Comparison of ENCODE assay signal across 21 cellular contexts in genomic region chr12:120134307-120134980, GRCh38.
"Had no signal": no experiment of that assay in that cellular context is flagged by ENCODE, and none has a peak within 500 bp of the region (broad histone marks: within the 10 kb centered on the region; RNA-seq: fewer than 3 reads in every experiment).

No MANE protein-coding gene starts in this region.

- H3K27ac ChIP-seq: cardiac muscle cell, foreskin keratinocyte, lower lobe of right lung, thyroid gland had no signal

- H3K4me3 ChIP-seq: cardiac muscle cell, lower lobe of right lung, thyroid gland had no signal

- FAIRE-seq: islet of Langerhans, TTC549 had no signal

- H3K9me3 ChIP-seq: lower lobe of right lung, thyroid gland had no signal

- H3K27me3 ChIP-seq: cardiac muscle cell, foreskin keratinocyte, thyroid gland had no signal

- DNase-seq: activated CD4-positive, alpha-beta T cell treated with anti-CD3 and anti-CD28 coated beads, Interleukin-2, amount 10 ng/mL, durations not matched to agents 24 days and 14 days; activated CD8-positive, alpha-beta T cell treated with anti-CD3 and anti-CD28 coated beads for 36 hours; activated naive CD4-positive, alpha-beta T cell; activated naive CD8-positive, alpha-beta T cell treated with anti-CD3 and anti-CD28 coated beads, Interleukin-2, amount 10 ng/mL, durations not matched to agents 7 days and 5 days; activated T-cell treated with anti-CD3 and anti-CD28 coated beads, Interleukin-2, amount 50 U/mL, for 1 hour; amygdala; endodermal cell; foreskin keratinocyte; hippocampal formation; left colon; lower lobe of right lung; nucleus accumbens; posterior cingulate gyrus; retina; stimulated activated naive CD4-positive, alpha-beta T cell treated with Interleukin-2 at 50 U/mL for 16 hours; thyroid gland had no signal

- ATAC-seq: activated CD8-positive, alpha-beta T cell treated with anti-CD3 and anti-CD28 coated beads for 36 hours; activated T-helper 17 cell treated with anti-CD3 and anti-CD28 coated beads, Interleukin-2, amount 50 U/mL, for 72 hours; foreskin keratinocyte; left colon; lower lobe of right lung; WTC11 had no signal

- H3K4me1 ChIP-seq: foreskin keratinocyte, lower lobe of right lung, thyroid gland had no signal
